In genomic region chr10:124619802-124620490, GRCh38 we compare ENCODE assay signal across 8 cellular contexts.
DNase-seq lines count a peak whose midpoint lies in the region; ATAC-seq and TF ChIP-seq lines count a peak whose summit lies in the region.
"Had no signal": no experiment of that assay in that cellular context is flagged by ENCODE, and none has a peak within 500 bp of the region (broad histone marks: within the 10 kb centered on the region; RNA-seq: fewer than 3 reads in every experiment).

No MANE protein-coding gene starts in this region.

- H3K4me3 Mint-ChIP-seq in central memory CD8-positive, alpha-beta T cell = peak overlapping the region; percentile 70

- H3K4me1 Mint-ChIP-seq in central memory CD8-positive, alpha-beta T cell = peaks cover 59% of the 10 kb centered on the region

- peaks cover 74% of the 10 kb centered on the region for H3K36me3 ChIP-seq in thymus (ENCODE audit: control insufficient read depth, insufficient read depth)
- H3K36me3 ChIP-seq in gastroesophageal sphincter = peaks cover 0 to 58% of the 10 kb centered on the region in 2 donors

- no peak for TF ChIP-seq POLR2A in gastroesophageal sphincter (IDR thresholded peaks at IDR 0.05)

- peak overlapping the region; percentile 46 for H3K27ac Mint-ChIP-seq in central memory CD8-positive, alpha-beta T cell (ENCODE audit: low read depth)

- no peaks in the 10 kb centered on the region for H3K27me3 ChIP-seq in thymus (ENCODE audit: control insufficient read depth, insufficient read depth)
- H3K27me3 ChIP-seq in gastroesophageal sphincter = no peaks in the 10 kb centered on the region

- intact Hi-C loops in head of caudate nucleus (cut with DNase I) = no loop called here

- no peak for TF ChIP-seq CTCF in gastroesophageal sphincter (IDR thresholded peaks at IDR 0.05)

- WGBS in thymus = 73% methylated on average over 26 of the region's 26 CpGs
- WGBS in gastroesophageal sphincter (ENCODE audit: low coverage in 1 of 2), 2 donors = 76 to 88% methylated on average over 8 to 15 of the region's 26 CpGs

- no peak for TF ChIP-seq EP300 in gastroesophageal sphincter (IDR thresholded peaks at IDR 0.05)

- peaks cover 36% of the 10 kb centered on the region for H3K36me3 Mint-ChIP-seq in central memory CD8-positive, alpha-beta T cell (ENCODE audit: insufficient read depth)

- peak overlapping the region; percentile 64 for H3K27ac ChIP-seq in thymus (ENCODE audit: low read depth)
- H3K27ac ChIP-seq in gastroesophageal sphincter = no peak overlapping the region

- H3K27me3 Mint-ChIP-seq in central memory CD8-positive, alpha-beta T cell = no peaks in the 10 kb centered on the region

- H3K4me1 ChIP-seq in thymus (ENCODE audit: control insufficient read depth, insufficient read depth, low read length) = peaks cover 62% of the 10 kb centered on the region
- H3K4me1 ChIP-seq in gastroesophageal sphincter = peaks cover 0 to 22% (median 0%) of the 10 kb centered on the region in 3 donors

- H3K4me3 ChIP-seq in thymus (ENCODE audit: low read length) (no peak overlapping the region), gastroesophageal sphincter (no peak overlapping the region)

- ATAC-seq in GM19043 (IDR thresholded peaks at IDR 0.05; ENCODE audit: low read depth, unreplicated experiment) (peak; percentile 48), HG02973 (IDR thresholded peaks at IDR 0.05; ENCODE audit: unreplicated experiment) (peak; percentile 41), gastroesophageal sphincter (no peak)
- no peak for ATAC-seq in central memory CD8-positive, alpha-beta T cell (replicated peaks; ENCODE audit: extremely low read depth, poor library complexity, severe bottlenecking)

- H3K9me3 Mint-ChIP-seq in central memory CD8-positive, alpha-beta T cell = no peaks in the 10 kb centered on the region

- no peak for DNase-seq in central memory CD8-positive, alpha-beta T cell (ENCODE audit: low spot score in 2 of 2)
- DNase-seq in hepatic stellate cell (ENCODE audit: low spot score) (no peak), head of caudate nucleus (no peak)
- DNase-seq: NCI-H1694 treated with DMSO at 0.1 percent for 48 hours had no signal

- H3K9me3 ChIP-seq in thymus (ENCODE audit: control insufficient read depth) (no peaks in the 10 kb centered on the region), gastroesophageal sphincter (no peaks in the 10 kb centered on the region)

Comparison
In these comparisons a context has a peak if more than half of its experiments do, and no peak if none do; other contexts are left out.
1. ATAC-seq: peak in GM19043 (single experiment) and HG02973 (single experiment); none in central memory CD8-positive, alpha-beta T cell (single experiment) and gastroesophageal sphincter (single experiment).